1 cellular context compared by ENCODE assay signal in the genomic region with DNA sequence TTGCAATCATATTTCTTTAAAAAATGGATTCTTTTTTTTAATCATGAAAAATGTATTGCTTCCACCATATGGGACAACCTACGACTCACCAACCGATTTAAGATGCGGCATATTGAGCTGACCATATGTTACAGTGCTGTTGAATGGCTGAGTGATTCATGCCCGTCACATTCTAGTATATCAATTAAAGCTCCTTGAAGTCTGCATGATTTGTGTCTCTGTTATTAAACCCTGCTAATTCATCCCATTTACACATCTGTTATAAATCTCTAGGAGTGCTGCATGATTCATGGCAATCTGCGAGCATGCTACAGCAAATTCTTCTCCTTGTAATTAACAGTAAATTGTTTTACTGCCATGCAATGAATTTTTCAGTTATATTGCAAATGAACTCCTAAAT.
TF ChIP-seq lines count a peak whose summit lies in the region.

No MANE protein-coding gene starts in this region.

TF ChIP-seq in WTC11, 78 proteins besides CTCF, POLR2A, EP300 and RAD21 (continued from another document):
- TF ChIP-seq, protein P1, sequence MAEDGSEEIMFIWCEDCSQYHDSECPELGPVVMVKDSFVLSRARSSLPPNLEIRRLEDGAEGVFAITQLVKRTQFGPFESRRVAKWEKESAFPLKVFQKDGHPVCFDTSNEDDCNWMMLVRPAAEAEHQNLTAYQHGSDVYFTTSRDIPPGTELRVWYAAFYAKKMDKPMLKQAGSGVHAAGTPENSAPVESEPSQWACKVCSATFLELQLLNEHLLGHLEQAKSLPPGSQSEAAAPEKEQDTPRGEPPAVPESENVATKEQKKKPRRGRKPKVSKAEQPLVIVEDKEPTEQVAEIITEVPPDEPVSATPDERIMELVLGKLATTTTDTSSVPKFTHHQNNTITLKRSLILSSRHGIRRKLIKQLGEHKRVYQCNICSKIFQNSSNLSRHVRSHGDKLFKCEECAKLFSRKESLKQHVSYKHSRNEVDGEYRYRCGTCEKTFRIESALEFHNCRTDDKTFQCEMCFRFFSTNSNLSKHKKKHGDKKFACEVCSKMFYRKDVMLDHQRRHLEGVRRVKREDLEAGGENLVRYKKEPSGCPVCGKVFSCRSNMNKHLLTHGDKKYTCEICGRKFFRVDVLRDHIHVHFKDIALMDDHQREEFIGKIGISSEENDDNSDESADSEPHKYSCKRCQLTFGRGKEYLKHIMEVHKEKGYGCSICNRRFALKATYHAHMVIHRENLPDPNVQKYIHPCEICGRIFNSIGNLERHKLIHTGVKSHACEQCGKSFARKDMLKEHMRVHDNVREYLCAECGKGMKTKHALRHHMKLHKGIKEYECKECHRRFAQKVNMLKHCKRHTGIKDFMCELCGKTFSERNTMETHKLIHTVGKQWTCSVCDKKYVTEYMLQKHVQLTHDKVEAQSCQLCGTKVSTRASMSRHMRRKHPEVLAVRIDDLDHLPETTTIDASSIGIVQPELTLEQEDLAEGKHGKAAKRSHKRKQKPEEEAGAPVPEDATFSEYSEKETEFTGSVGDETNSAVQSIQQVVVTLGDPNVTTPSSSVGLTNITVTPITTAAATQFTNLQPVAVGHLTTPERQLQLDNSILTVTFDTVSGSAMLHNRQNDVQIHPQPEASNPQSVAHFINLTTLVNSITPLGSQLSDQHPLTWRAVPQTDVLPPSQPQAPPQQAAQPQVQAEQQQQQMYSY (CRISPR knock-in tag; IDR thresholded peaks at IDR 0.05), result no peak
- TF ChIP-seq, protein P2, sequence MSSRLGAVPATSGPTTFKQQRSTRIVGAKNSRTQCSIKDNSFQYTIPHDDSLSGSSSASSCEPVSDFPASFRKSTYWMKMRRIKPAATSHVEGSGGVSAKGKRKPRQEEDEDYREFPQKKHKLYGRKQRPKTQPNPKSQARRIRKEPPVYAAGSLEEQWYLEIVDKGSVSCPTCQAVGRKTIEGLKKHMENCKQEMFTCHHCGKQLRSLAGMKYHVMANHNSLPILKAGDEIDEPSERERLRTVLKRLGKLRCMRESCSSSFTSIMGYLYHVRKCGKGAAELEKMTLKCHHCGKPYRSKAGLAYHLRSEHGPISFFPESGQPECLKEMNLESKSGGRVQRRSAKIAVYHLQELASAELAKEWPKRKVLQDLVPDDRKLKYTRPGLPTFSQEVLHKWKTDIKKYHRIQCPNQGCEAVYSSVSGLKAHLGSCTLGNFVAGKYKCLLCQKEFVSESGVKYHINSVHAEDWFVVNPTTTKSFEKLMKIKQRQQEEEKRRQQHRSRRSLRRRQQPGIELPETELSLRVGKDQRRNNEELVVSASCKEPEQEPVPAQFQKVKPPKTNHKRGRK (CRISPR knock-in tag; IDR thresholded peaks at IDR 0.05; ENCODE audit: borderline replicate concordance), result no peak
- TF ChIP-seq E2F5 (CRISPR knock-in tag; IDR thresholded peaks at IDR 0.05) (no peak), JUN (CRISPR knock-in tag; IDR thresholded peaks at IDR 0.05) (no peak)
